ENCODE assay signal across 10 cellular contexts in the genomic region with DNA sequence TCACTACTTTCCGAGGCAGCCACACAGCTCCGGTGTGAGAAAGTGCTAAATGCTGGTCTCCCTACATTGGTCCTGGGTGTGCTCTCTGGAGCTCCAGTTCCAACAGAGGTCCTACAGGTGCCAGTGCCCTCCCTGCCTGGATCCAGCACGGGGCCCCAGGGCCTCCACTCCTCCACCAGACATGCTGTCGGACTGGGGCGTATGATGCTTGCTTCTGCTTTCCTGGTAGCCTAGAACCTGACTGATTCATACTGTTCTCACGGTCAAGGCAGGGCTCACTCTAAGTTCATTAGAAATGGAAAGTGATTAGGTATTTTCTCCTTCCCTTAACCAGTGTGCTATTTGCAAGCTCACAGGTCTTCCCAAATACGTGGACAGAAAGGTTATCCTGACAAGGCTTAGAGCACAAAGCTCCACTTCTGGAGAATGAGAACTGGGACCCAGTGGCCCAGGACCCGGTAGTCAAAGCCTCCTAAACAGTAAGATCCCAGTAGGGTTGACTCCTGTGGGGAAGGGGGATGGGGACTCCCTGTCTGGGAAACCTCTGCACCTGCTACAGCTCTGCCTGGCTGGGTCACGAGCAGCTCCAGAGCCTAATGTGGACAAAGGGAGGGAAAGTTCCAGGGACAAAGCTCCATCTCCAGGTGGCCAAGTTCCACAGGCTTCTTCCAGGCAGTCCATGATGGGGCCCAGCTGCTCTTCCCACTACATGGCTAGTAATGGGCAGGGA.
DNase-seq lines count a peak whose midpoint lies in the region; ATAC-seq, FAIRE-seq and TF ChIP-seq lines count a peak whose summit lies in the region.
"Had no signal": no experiment of that assay in that cellular context is flagged by ENCODE, and none has a peak within 500 bp of the region (broad histone marks: within the 10 kb centered on the region; RNA-seq: fewer than 3 reads in every experiment).

No MANE protein-coding gene starts in this region.

- WGBS in A549 (ENCODE audit: missing lambda C conversion rate) = 74% methylated on average over 8 of the region's 9 CpGs

- TF ChIP-seq CTCF in A549 (IDR thresholded peaks at IDR 0.05) (no peak), gastrocnemius medialis (IDR thresholded peaks at IDR 0.05 in 4 of 5, conservative IDR thresholded peaks at IDR 0.05 in 1 of 5) (no peak)

- CTCF ChIA-PET in A549 (lab: Yijun Ruan, JAX) = interaction anchor here (0.7 to 1.9 kb wide), 5 partner anchors 8 to 121 kb away, joined by 3 to 7 read pairs (median 3); no protein-coding TSS in a partner anchor

- in situ Hi-C loops in gastrocnemius medialis (cut with MboI; ENCODE audit: low sequenced_read_pairs in 4 of 4) = no loop called here

- H3K9me3 ChIP-seq in A549 = peaks cover 5% of the 10 kb centered on the region; the same call in 2 of the 3 replicates
- H3K9me3 ChIP-seq in gastrocnemius medialis = no peaks in the 10 kb centered on the region
- no peaks in the 10 kb centered on the region for H3K9me3 ChIP-seq in SJCRH30 (replicated peaks)

- H3K36me3 ChIP-seq in gastrocnemius medialis (no peaks in the 10 kb centered on the region), SJCRH30 (no peaks in the 10 kb centered on the region)

- TF ChIP-seq POLR2A in A549 (IDR thresholded peaks at IDR 0.05; ENCODE audit: low read length) = no peak
- TF ChIP-seq POLR2A in gastrocnemius medialis (IDR thresholded peaks at IDR 0.05) = no peak

- FAIRE-seq in A549 (lab: Jason Lieb, UNC) = no peak

- intact Hi-C loops in gastrocnemius medialis (cut with DNase I; ENCODE audit: low total_unique reads) = no loop called here

- H3K4me1 ChIP-seq in A549 = peaks cover 11% of the 10 kb centered on the region
- H3K4me1 ChIP-seq in gastrocnemius medialis = no peaks in the 10 kb centered on the region
- H3K4me1 ChIP-seq in SJCRH30 = no peaks in the 10 kb centered on the region

- peak overlapping the region; percentile 33; the same call in 2 of the 3 replicates for H3K4me2 ChIP-seq in A549

- POLR2A ChIA-PET in A549 (lab: Yijun Ruan, JAX) = no interaction called here

- H3K4me3 ChIP-seq in A549 (no peak overlapping the region), gastrocnemius medialis (no peak overlapping the region), SJCRH30 (no peak overlapping the region)
- H3K4me3 ChIP-seq: skin epidermis had no signal

- H3K27ac ChIP-seq in A549 (no peak overlapping the region; a peak in 1 of 6 replicates), gastrocnemius medialis (no peak overlapping the region), SJCRH30 (no peak overlapping the region)
- H3K27ac ChIP-seq: skin epidermis had no signal

- no peak for DNase-seq in A549 (ENCODE audit: low read depth in 1 of 2, low spot score in 1 of 2)
- peak; percentile 5 for DNase-seq in M059J (ENCODE audit: low read depth)
- no peak for DNase-seq in gastrocnemius medialis
- no peak for DNase-seq in DMS53 (lab: John Stamatoyannopoulos, UW)
- no peak for DNase-seq in SJCRH30
- DNase-seq: activated CD4-positive, alpha-beta memory T cell treated with anti-CD3 and anti-CD28 coated beads, Interleukin-2, amount 10 ng/mL, durations not matched to agents 7 days and 5 days had no signal

- ATAC-seq in A549 (peak in 1 of 2 experiments; percentile 49; a peak in 3 of 6 replicates), GM19043 (IDR thresholded peaks at IDR 0.05; ENCODE audit: low read depth, unreplicated experiment) (peak; percentile 70), HG02763 (IDR thresholded peaks at IDR 0.05; ENCODE audit: unreplicated experiment) (peak; percentile 56), gastrocnemius medialis (no peak), HG03469 (IDR thresholded peaks at IDR 0.05; ENCODE audit: unreplicated experiment) (no peak)

- no peak for TF ChIP-seq EP300 in A549 (IDR thresholded peaks at IDR 0.05)

- no peak for TF ChIP-seq RAD21 in A549 (conservative IDR thresholded peaks at IDR 0.05 in 1 of 2, IDR thresholded peaks at IDR 0.05 in 1 of 2)

- H3K27me3 ChIP-seq in gastrocnemius medialis (peaks cover 0 to 4% (median 0%) of the 10 kb centered on the region in 3 donors), SJCRH30 (no peaks in the 10 kb centered on the region)

TF ChIP-seq in A549, 52 proteins besides CTCF, POLR2A, EP300 and RAD21:
- TF ChIP-seq, protein P1, sequence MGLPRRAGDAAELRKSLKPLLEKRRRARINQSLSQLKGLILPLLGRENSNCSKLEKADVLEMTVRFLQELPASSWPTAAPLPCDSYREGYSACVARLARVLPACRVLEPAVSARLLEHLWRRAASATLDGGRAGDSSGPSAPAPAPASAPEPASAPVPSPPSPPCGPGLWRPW (IDR thresholded peaks at IDR 0.05) = no peak

Comparison
In these comparisons a context has a peak if more than half of its experiments do, and no peak if none do; other contexts are left out.
1. ATAC-seq: peak in GM19043 (single experiment) and HG02763 (single experiment); none in gastrocnemius medialis (0 of 2) and HG03469 (single experiment).